8 cellular contexts compared by ENCODE assay signal in genomic region chr6:159727717-159728440, GRCh38. TPM values are rescaled to one million over a fixed set of nuclear protein-coding genes. Genes with fewer than 3 reads are reported as not detected.
DNase-seq lines count a peak whose midpoint lies in the region; ATAC-seq and TF ChIP-seq lines count a peak whose summit lies in the region.

No MANE protein-coding gene starts in this region.

- H3K27me3 Mint-ChIP-seq in mesothelial cell of epicardium (ENCODE audit: low read depth) = no peaks in the 10 kb centered on the region

- H3K27me3 ChIP-seq in RWPE2 (ENCODE audit: insufficient read depth, poor library complexity, severe bottlenecking) (no peaks in the 10 kb centered on the region), duodenal mucosa (ENCODE audit: control insufficient read depth in 1 of 2, insufficient read depth in 2 of 2, low read length in 2 of 2) (no peaks in the 10 kb centered on the region), upper lobe of left lung (no peaks in the 10 kb centered on the region)

- peaks cover 14% of the 10 kb centered on the region for H3K36me3 Mint-ChIP-seq in mesothelial cell of epicardium

- DNase-seq in DMS79 (lab: John Stamatoyannopoulos, UW) (peak; percentile 51), RWPE2 (ENCODE audit: low spot score) (no peak), mesothelial cell of epicardium (ENCODE audit: low spot score in 2 of 2, unreplicated experiment in 2 of 2) (no peak), upper lobe of left lung (no peak)
- DNase-seq in activated CD8-positive, alpha-beta memory T cell treated with anti-CD3 and anti-CD28 coated beads for 24 hours = no peak

- H3K36me3 ChIP-seq in RWPE2 (ENCODE audit: low read depth) (peaks cover 57% of the 10 kb centered on the region), duodenal mucosa (ENCODE audit: control insufficient read depth in 1 of 2, insufficient read depth in 2 of 2, low read length in 2 of 2) (peaks cover 0 to 3% of the 10 kb centered on the region in 2 donors), upper lobe of left lung (no peaks in the 10 kb centered on the region)

- H3K27ac ChIP-seq in RWPE2 (ENCODE audit: poor library complexity, severe bottlenecking) (peak overlapping the region; percentile 79), duodenal mucosa (ENCODE audit: low read depth, low read length) (peak overlapping the region; percentile 99), upper lobe of left lung (peak overlapping the region; percentile 99 to 100 (median 100))

- ATAC-seq in GM19324 (IDR thresholded peaks at IDR 0.05; ENCODE audit: low FRiP score, unreplicated experiment) (peak; percentile 42), HG03280 (IDR thresholded peaks at IDR 0.05; ENCODE audit: unreplicated experiment) (peak; percentile 35), RWPE2 (ENCODE audit: low read depth) (peak; percentile 10), upper lobe of left lung (ENCODE audit: low FRiP score in 2 of 2) (peak; percentile 23 to 70)

- TF ChIP-seq EP300 in upper lobe of left lung (IDR thresholded peaks at IDR 0.05) = no peak

- TF ChIP-seq POLR2A in upper lobe of left lung (IDR thresholded peaks at IDR 0.05) = peak in 1 of 4 donors; percentile 6

- H3K9me3 ChIP-seq in RWPE2 (ENCODE audit: severe bottlenecking) = no peaks in the 10 kb centered on the region
- no peaks in the 10 kb centered on the region for H3K9me3 ChIP-seq in duodenal mucosa (ENCODE audit: control insufficient read depth in 1 of 2, low read length in 2 of 2)
- no peaks in the 10 kb centered on the region for H3K9me3 ChIP-seq in upper lobe of left lung

- no peak for TF ChIP-seq CTCF in RWPE2 (IDR thresholded peaks at IDR 0.05; ENCODE audit: poor library complexity, severe bottlenecking)
- no peak for TF ChIP-seq CTCF in mesothelial cell of epicardium (IDR thresholded peaks at IDR 0.05; ENCODE audit: unreplicated experiment)
- TF ChIP-seq CTCF in upper lobe of left lung (IDR thresholded peaks at IDR 0.05) = peak in 1 of 6 experiments; percentile 11

- H3K9ac ChIP-seq in duodenal mucosa (ENCODE audit: low read depth in 1 of 2, low read length in 2 of 2) = peak overlapping the region; percentile 95 to 99

- peaks cover 5% of the 10 kb centered on the region for H3K9me3 Mint-ChIP-seq in mesothelial cell of epicardium

- H3K4me1 ChIP-seq in RWPE2 (ENCODE audit: insufficient read depth, poor library complexity, severe bottlenecking) (peaks cover 15% of the 10 kb centered on the region), duodenal mucosa (ENCODE audit: control insufficient read depth in 1 of 2, insufficient read depth in 2 of 2, low read length in 2 of 2) (peaks cover 22 to 25% of the 10 kb centered on the region in 2 donors), upper lobe of left lung (peaks cover 41 to 60% (median 47%) of the 10 kb centered on the region in 4 donors)

- peak overlapping the region; percentile 98 for H3K27ac Mint-ChIP-seq in mesothelial cell of epicardium

- peak overlapping the region; percentile 87 for H3K4me3 Mint-ChIP-seq in mesothelial cell of epicardium

- H3K4me3 ChIP-seq in RWPE2 (ENCODE audit: severe bottlenecking) (peak overlapping the region; percentile 97), duodenal mucosa (ENCODE audit: low read depth in 1 of 2, low read length in 2 of 2) (peak overlapping the region; percentile 91 to 99), upper lobe of left lung (peak overlapping the region; percentile 62 to 85 (median 78))

- WGBS in upper lobe of left lung, 2 donors = 0 to 1% methylated on average over 22 to 37 of the region's 44 CpGs

- peaks cover 28% of the 10 kb centered on the region for H3K4me1 Mint-ChIP-seq in mesothelial cell of epicardium

RNA-seq across cellular contexts. Expression of gene WTAP, which starts 0.6 kb away (rescaled TPM):
- total RNA-seq in mesothelial cell of epicardium (116 to 122 TPM (median 118 TPM) in 3 replicates), upper lobe of left lung (100 to 1,000 TPM in 2 of 6 donors, 10 to 100 TPM in 4; 67.0 to 123 (median 90.6) TPM)

RNA-seq across cellular contexts. Expression of gene ACAT2, which starts 34.0 kb away (rescaled TPM):
- total RNA-seq in mesothelial cell of epicardium (35.1 to 37.7 TPM (median 35.8 TPM) in 3 replicates), upper lobe of left lung (10 to 100 TPM in 4 of 6 donors, 1 to 10 TPM in 2; 5.2 to 62.5 (median 30.5) TPM)

RNA-seq across cellular contexts. Expression of gene SOD2, which starts 34.8 kb away (rescaled TPM):
- total RNA-seq in mesothelial cell of epicardium = 62.9 to 67.6 TPM (median 65.0 TPM) in 3 replicates
- total RNA-seq in upper lobe of left lung = 100 to 1,000 TPM; 116 to 478 (median 295) TPM
